20 cellular contexts compared by ENCODE assay signal in genomic region chr1:233359905-233360304, GRCh38. TPM values are rescaled to one million over a fixed set of nuclear protein-coding genes. Genes with fewer than 3 reads are reported as not detected.
DNase-seq lines count a peak whose midpoint lies in the region; TF ChIP-seq lines count a peak whose summit lies in the region.
"Had no signal": no experiment of that assay in that cellular context is flagged by ENCODE, and none has a peak within 500 bp of the region (broad histone marks: within the 10 kb centered on the region; RNA-seq: fewer than 3 reads in every experiment).

No MANE protein-coding gene starts in this region.

- no peaks in the 10 kb centered on the region for H4K20me1 ChIP-seq in hepatocyte (ENCODE audit: insufficient read depth, poor library complexity, severe bottlenecking)

- no peak overlapping the region for H2AFZ ChIP-seq in hepatocyte
- H2AFZ ChIP-seq: GM23248 had no signal

- no peaks in the 10 kb centered on the region for H3K9me3 Mint-ChIP-seq in Calu3 (ENCODE audit: low read depth, unreplicated experiment)
- H3K9me3 Mint-ChIP-seq in progenitor cell of endocrine pancreas (ENCODE audit: low read depth): no peaks in the 10 kb centered on the region
- H3K9me3 Mint-ChIP-seq: CD4-positive, alpha-beta T cell; HFFc6 had no signal

- H3K36me3 Mint-ChIP-seq in Calu3 (ENCODE audit: insufficient read depth, unreplicated experiment): peaks cover 12% of the 10 kb centered on the region
- peaks cover 17% of the 10 kb centered on the region for H3K36me3 Mint-ChIP-seq in progenitor cell of endocrine pancreas (ENCODE audit: insufficient read depth)

- H3K4me1 ChIP-seq in hepatocyte (ENCODE audit: insufficient read depth): no peaks in the 10 kb centered on the region
- H3K4me1 ChIP-seq: BE2C had no signal

- H3K4me3 Mint-ChIP-seq in Calu3 (ENCODE audit: low read depth, unreplicated experiment) (peak overlapping the region; percentile 32), progenitor cell of endocrine pancreas (ENCODE audit: low read depth) (peak overlapping the region; percentile 39)
- H3K4me3 Mint-ChIP-seq: CD4-positive, alpha-beta T cell; HFFc6; IgD-negative memory B cell had no signal

- H3K9me2 ChIP-seq in hepatocyte (replicated peaks; ENCODE audit: insufficient read depth): no peaks in the 10 kb centered on the region

- no peaks in the 10 kb centered on the region for H3K79me2 ChIP-seq in hepatocyte

- H3K4me3 ChIP-seq in hepatocyte: no peak overlapping the region
- H3K4me3 ChIP-seq: GM23248 had no signal

- H3K27me3 Mint-ChIP-seq in Calu3 (ENCODE audit: unreplicated experiment) (no peaks in the 10 kb centered on the region), progenitor cell of endocrine pancreas (peaks cover 8% of the 10 kb centered on the region)
- H3K27me3 Mint-ChIP-seq: CD4-positive, alpha-beta T cell; IgD-negative memory B cell had no signal

- no peaks in the 10 kb centered on the region for H3K9me3 ChIP-seq in hepatocyte (ENCODE audit: low read depth)
- H3K9me3 ChIP-seq: BE2C had no signal

- H3K4me2 ChIP-seq in hepatocyte: peak overlapping the region; percentile 48

- TF ChIP-seq CTCF in Calu3 (IDR thresholded peaks at IDR 0.05; ENCODE audit: unreplicated experiment): no peak
- no peak for TF ChIP-seq CTCF in VCaP (conservative IDR thresholded peaks at IDR 0.05)
- TF ChIP-seq CTCF in hepatocyte (IDR thresholded peaks at IDR 0.05; ENCODE audit: poor library complexity): no peak
- TF ChIP-seq CTCF in progenitor cell of endocrine pancreas (IDR thresholded peaks at IDR 0.05; ENCODE audit: unreplicated experiment): no peak

- DNase-seq in Calu3 (no peak), hepatocyte (ENCODE audit: low spot score) (no peak), progenitor cell of endocrine pancreas (ENCODE audit: low spot score, unreplicated experiment) (no peak), CD1c-positive myeloid dendritic cell (ENCODE audit: extremely low spot score) (no peak), NCI-H187 treated with DMSO at 0.1 percent for 48 hours (lab: John Stamatoyannopoulos, UW) (no peak), HUDEP-2 (lab: John Stamatoyannopoulos, UW; ENCODE audit: unreplicated experiment in 76 of 76) (no peak)
- DNase-seq: BE2C; C1 segment of cervical spinal cord; CD4-positive, alpha-beta T cell; DMS 273 treated with DMSO at 0.1 percent for 48 hours; DND-41; EL; GM23248; HCEC 1CT; HFFc6; KBM-7 had no signal

- BruUV-seq in Calu3 (replicated peaks; lab: Mats Ljungman, UMichigan): no TSS peak

- peak overlapping the region; percentile 86 for H3K27ac Mint-ChIP-seq in Calu3 (ENCODE audit: unreplicated experiment)
- peak overlapping the region; percentile 88 for H3K27ac Mint-ChIP-seq in progenitor cell of endocrine pancreas
- H3K27ac Mint-ChIP-seq: CD4-positive, alpha-beta T cell; HFFc6; IgD-negative memory B cell had no signal

- CTCF ChIA-PET in Calu3 (lab: Charles Lee): interaction anchor here (0.7 to 0.9 kb wide), 2 partner anchors 73 to 161 kb away, joined by 4 to 9 read pairs; no protein-coding TSS in a partner anchor

- H3K36me3 ChIP-seq in hepatocyte (replicated peaks; ENCODE audit: insufficient read depth, low read depth): no peaks in the 10 kb centered on the region
- H3K36me3 ChIP-seq: BE2C had no signal

- peak overlapping the region; percentile 75 for H3K27ac ChIP-seq in VCaP
- H3K27ac ChIP-seq in hepatocyte: peak overlapping the region; percentile 3
- H3K27ac ChIP-seq: GM23248, HL-60 had no signal

- intact Hi-C loops in Calu3 (cut with micrococcal nuclease; ENCODE audit: unreplicated experiment): loop anchor here (5.0 to 10.0 kb wide), 4 partner anchors 58 to 312 kb away; partner anchors contain the start of gene KCNK1

- H3K27me3 ChIP-seq in hepatocyte: no peaks in the 10 kb centered on the region

- 97% methylated on average over 2 of the region's 2 CpGs for WGBS in hepatocyte (ENCODE audit: low lambda C conversion rate, missing lambda C conversion rate)

- H3K4me1 Mint-ChIP-seq in Calu3 (ENCODE audit: low read depth, unreplicated experiment) (peaks cover 72% of the 10 kb centered on the region), progenitor cell of endocrine pancreas (ENCODE audit: low read depth) (peaks cover 32% of the 10 kb centered on the region)

RNA-seq across cellular contexts. Expression of gene MAP3K21, which starts 32.4 kb away (rescaled TPM):
- total RNA-seq in Calu3 (2022) (22.5 and 33.6 TPM in 2 replicates), hepatocyte (6.9 and 9.5 TPM in 2 replicates), progenitor cell of endocrine pancreas (13.1 and 13.9 TPM in 2 replicates)
- polyA plus RNA-seq in hepatocyte: 2.1 and 2.5 TPM in 2 replicates
- total RNA-seq: G401, GM23248 had no signal
- polyA plus RNA-seq: IgD-negative memory B cell had no signal
